18 cellular contexts compared by ENCODE assay signal in the genomic region with DNA sequence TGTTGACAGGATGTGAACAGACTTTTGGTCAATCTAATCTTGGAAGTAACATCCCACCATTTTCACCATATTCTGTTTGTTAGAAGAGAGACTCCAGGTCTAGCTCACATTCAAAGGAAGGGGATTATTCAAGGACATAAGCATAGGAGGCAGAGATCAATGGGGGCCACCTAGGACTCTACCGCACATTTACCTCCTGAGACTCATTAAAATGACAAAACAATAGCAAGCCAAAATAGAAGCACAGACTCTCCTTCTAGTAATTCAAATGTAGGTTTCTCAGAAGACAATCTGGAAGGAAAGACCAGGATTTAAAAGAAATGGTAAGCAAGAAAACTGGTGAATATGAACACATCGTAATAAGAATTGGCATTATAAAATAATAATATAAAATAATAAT.
"Had no signal": no experiment of that assay in that cellular context is flagged by ENCODE, and none has a peak within 500 bp of the region (broad histone marks: within the 10 kb centered on the region; RNA-seq: fewer than 3 reads in every experiment).

No MANE protein-coding gene starts in this region.

- H3K27ac ChIP-seq: RWPE1 had no signal

- DNase-seq: KBM-7, MV-4-11, NCI-H1048, NCI-H1105, NCI-H1417, NCI-H1436 treated with DMSO at 0.1 percent for 48 hours, NCI-H1694, NCI-H187 treated with DMSO at 0.1 percent for 48 hours, NCI-H2081, NCI-H2107, NCI-H2227 treated with DMSO at 0.1 percent for 48 hours, NCI-H524, NCI-H69, NCI-H774, PC-3, SHP77 had no signal

- ATAC-seq: Panc1, PC-3 had no signal
